Comparison of ENCODE assay signal across 15 cellular contexts in the genomic region with DNA sequence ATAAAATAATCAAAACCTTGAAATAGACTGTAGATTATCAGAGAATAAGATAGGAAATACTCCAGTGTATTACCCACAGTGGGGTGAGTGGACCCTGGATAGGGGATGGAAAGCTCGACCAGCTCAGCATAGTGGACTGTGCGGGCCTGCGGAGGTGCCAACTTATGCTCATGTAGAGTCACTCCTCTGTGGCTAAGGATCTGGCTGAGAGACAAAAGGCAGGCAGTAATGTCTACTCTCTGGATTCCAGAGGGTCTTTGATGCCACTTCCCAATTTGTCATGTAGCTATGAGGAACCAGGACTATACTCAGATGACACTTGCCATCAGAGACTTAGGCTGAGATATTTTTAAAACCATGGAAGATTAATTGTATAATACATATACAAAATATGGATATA.
A peak's percentile ranks its signal among the peaks of the same experiment; 100 is the strongest.
DNase-seq lines count a peak whose midpoint lies in the region; ATAC-seq and TF ChIP-seq lines count a peak whose summit lies in the region.
"Had no signal": no experiment of that assay in that cellular context is flagged by ENCODE, and none has a peak within 500 bp of the region (broad histone marks: within the 10 kb centered on the region; RNA-seq: fewer than 3 reads in every experiment).

No MANE protein-coding gene starts in this region.

- no peak for ATAC-seq in gastroesophageal sphincter
- no peak for ATAC-seq in psoas muscle
- ATAC-seq in HG02884 (IDR thresholded peaks at IDR 0.05; ENCODE audit: unreplicated experiment): no peak
- ATAC-seq: GM12878, HCT116 had no signal

- intact Hi-C loops in PC-9 (cut with micrococcal nuclease; ENCODE audit: unreplicated experiment) (no loop called here), psoas muscle (cut with DNase I) (loop anchor here in 1 of 2 donors (5.0 kb wide), 1 partner anchor 210 kb away; no protein-coding TSS in a partner anchor), thyroid gland (cut with DNase I) (no loop called here)

- peaks cover 35% of the 10 kb centered on the region for H3F3A ChIP-seq in PC-9 (ENCODE audit: insufficient read depth, low read depth)

- peaks cover 36% of the 10 kb centered on the region for H3K4me1 ChIP-seq in PC-9 (replicated peaks; ENCODE audit: insufficient read depth)
- peaks cover 0 to 79% (median 50%) of the 10 kb centered on the region in 3 donors for H3K4me1 ChIP-seq in gastroesophageal sphincter
- peaks cover 44% of the 10 kb centered on the region for H3K4me1 ChIP-seq in psoas muscle
- H3K4me1 ChIP-seq in thyroid gland: peaks cover 8 to 9% of the 10 kb centered on the region in 2 donors
- H3K4me1 ChIP-seq in neuronal stem cell (ENCODE audit: control insufficient read depth in 2 of 2, insufficient read depth in 1 of 2, low read depth in 1 of 2, low read length in 2 of 2): peaks cover 0 to 4% of the 10 kb centered on the region in 2 donors

- TF ChIP-seq EP300 in gastroesophageal sphincter (IDR thresholded peaks at IDR 0.05): no peak

- no peaks in the 10 kb centered on the region for H3K9me3 ChIP-seq in PC-9 (ENCODE audit: insufficient read depth, low read depth)
- H3K9me3 ChIP-seq in gastroesophageal sphincter: no peaks in the 10 kb centered on the region
- no peaks in the 10 kb centered on the region for H3K9me3 ChIP-seq in psoas muscle
- no peaks in the 10 kb centered on the region for H3K9me3 ChIP-seq in thyroid gland
- H3K9me3 ChIP-seq in neuronal stem cell (replicated peaks in 1 of 2; ENCODE audit: control insufficient read depth in 2 of 2, insufficient read depth in 1 of 2, low read depth in 1 of 2, low read length in 2 of 2): peaks cover 0 to 1% of the 10 kb centered on the region in 2 donors
- H3K9me3 ChIP-seq: BLaER1 had no signal

- H3K27me3 ChIP-seq in PC-9 (ENCODE audit: insufficient read depth, low read depth) (no peaks in the 10 kb centered on the region), gastroesophageal sphincter (no peaks in the 10 kb centered on the region), psoas muscle (ENCODE audit: insufficient read depth in 3 of 3, low read length in 2 of 3) (no peaks in the 10 kb centered on the region), thyroid gland (no peaks in the 10 kb centered on the region), neuronal stem cell (ENCODE audit: control insufficient read depth in 3 of 3, insufficient read depth in 3 of 3, low read depth in 1 of 3, low read length in 3 of 3) (peaks cover 0 to 2% (median 0%) of the 10 kb centered on the region in 3 experiments)
- H3K27me3 ChIP-seq: BLaER1 had no signal

- H3K23ac ChIP-seq in neuronal stem cell (ENCODE audit: low read depth, low read length, poor library complexity): no peak overlapping the region

- DNase-seq in PC-9 (no peak), psoas muscle (no peak), thyroid gland (no peak), neuronal stem cell (ENCODE audit: low spot score) (no peak)
- DNase-seq in stimulated activated naive CD4-positive, alpha-beta T cell treated with Interleukin-2 at 50 U/mL for 16 hours (lab: John Stamatoyannopoulos, UW): no peak
- DNase-seq: 8988T; AML-193; CD8-positive, alpha-beta memory T cell; DMS53; GM23248 had no signal

- no TSS peak for BruUV-seq in PC-9 (replicated peaks; lab: Mats Ljungman, UMichigan)

- no peak overlapping the region for H2BK5ac ChIP-seq in neuronal stem cell (ENCODE audit: low read length)

- no peak overlapping the region for H2BK15ac ChIP-seq in neuronal stem cell (ENCODE audit: low read length)

- H3K27ac ChIP-seq in PC-9 (peak overlapping the region; percentile 86; the same call in 1 of the 2 replicates), gastroesophageal sphincter (peak overlapping the region in 3 of 4 donors; percentile 55 to 96 (median 91)), psoas muscle (peak overlapping the region; percentile 93), thyroid gland (peak overlapping the region in 2 of 3 donors; percentile 44 to 82), neuronal stem cell (replicated peaks; ENCODE audit: low read length) (no peak overlapping the region)
- H3K27ac ChIP-seq: BLaER1 had no signal

- H2AFZ ChIP-seq in PC-9 (no peak overlapping the region), neuronal stem cell (ENCODE audit: low read length) (no peak overlapping the region)
- H2AFZ ChIP-seq: GM23248 had no signal

- TF ChIP-seq POLR2A in gastroesophageal sphincter (IDR thresholded peaks at IDR 0.05) (no peak), thyroid gland (IDR thresholded peaks at IDR 0.05) (no peak)

- H3K4ac ChIP-seq in neuronal stem cell (ENCODE audit: low read length): no peak overlapping the region

- no peak overlapping the region for H3K9ac ChIP-seq in neuronal stem cell (ENCODE audit: low read depth, low read length, poor library complexity)
- H3K9ac ChIP-seq: BLaER1, GM23248 had no signal

- POLR2A ChIA-PET in PC-9 (lab: Charles Lee; ENCODE audit: unreplicated experiment): no interaction called here

- no peak overlapping the region for H4K91ac ChIP-seq in neuronal stem cell (ENCODE audit: low read depth, low read length, poor library complexity)

- peaks cover 2% of the 10 kb centered on the region for H3K79me1 ChIP-seq in neuronal stem cell (ENCODE audit: low read depth, low read length)

- H2BK120ac ChIP-seq in neuronal stem cell (ENCODE audit: low read depth, low read length): no peak overlapping the region

- H3K36me3 ChIP-seq in PC-9 (ENCODE audit: low read depth) (0 out of 2 replicates have a peak, but pooled peaks cover 4% of the 10 kb centered on the region), gastroesophageal sphincter (peaks cover 0 to 26% of the 10 kb centered on the region in 2 donors), psoas muscle (ENCODE audit: insufficient read depth in 1 of 2, low read depth in 1 of 2) (peaks cover 0 to 12% of the 10 kb centered on the region in 2 donors), thyroid gland (peaks cover 9 to 14% of the 10 kb centered on the region in 2 donors), neuronal stem cell (replicated peaks in 1 of 2; ENCODE audit: control insufficient read depth in 2 of 2, insufficient read depth in 2 of 2, low read length in 2 of 2) (peaks cover 9 to 17% of the 10 kb centered on the region in 2 donors)

- CTCF ChIA-PET in PC-9 (lab: Charles Lee): interaction anchor here (0.6 kb wide), 1 partner anchor 143 kb away, joined by 3 read pairs; no protein-coding TSS in a partner anchor

- no peak overlapping the region for H4K8ac ChIP-seq in neuronal stem cell (ENCODE audit: low read depth, low read length)

- H2BK12ac ChIP-seq in neuronal stem cell (ENCODE audit: low read length): no peak overlapping the region

- WGBS in gastroesophageal sphincter (ENCODE audit: low coverage in 1 of 2), 2 donors: 90 to 100% methylated on average over 1 to 3 of the region's 3 CpGs
- 88 to 100% (median 90%) methylated on average over 3 of the region's 3 CpGs for WGBS in psoas muscle, 3 donors
- 88 to 89% methylated on average over 3 of the region's 3 CpGs for WGBS in thyroid gland, 2 donors
- no CpG with 5 or more reads among the region's 3 CpGs for WGBS in neuronal stem cell (ENCODE audit: extremely low coverage in 2 of 2, insufficient read length in 2 of 2, insufficient replicate concordance in 1 of 2), 2 donors

- no peak for TF ChIP-seq CTCF in PC-9 (conservative IDR thresholded peaks at IDR 0.05)
- no peak for TF ChIP-seq CTCF in gastroesophageal sphincter (IDR thresholded peaks at IDR 0.05)
- no peak for TF ChIP-seq CTCF in psoas muscle (IDR thresholded peaks at IDR 0.05)
- TF ChIP-seq CTCF in thyroid gland (IDR thresholded peaks at IDR 0.05): no peak

- H2AK5ac ChIP-seq in neuronal stem cell (ENCODE audit: low read depth, low read length): no peak overlapping the region

- H3K14ac ChIP-seq in neuronal stem cell (ENCODE audit: low read length): no peak overlapping the region

- H3K9me2 ChIP-seq in PC-9 (ENCODE audit: insufficient read depth): no peaks in the 10 kb centered on the region

- H3K79me2 ChIP-seq in PC-9 (ENCODE audit: low read depth): no peaks in the 10 kb centered on the region

- H3K4me2 ChIP-seq in PC-9 (no peak overlapping the region), neuronal stem cell (ENCODE audit: insufficient read depth, low read length, poor library complexity, severe bottlenecking) (no peak overlapping the region)
- H3K4me2 ChIP-seq: BLaER1 had no signal

- no peak overlapping the region for H3K4me3 ChIP-seq in PC-9
- H3K4me3 ChIP-seq in gastroesophageal sphincter: no peak overlapping the region
- no peak overlapping the region for H3K4me3 ChIP-seq in psoas muscle
- no peak overlapping the region for H3K4me3 ChIP-seq in thyroid gland (replicated peaks in 1 of 3)
- H3K4me3 ChIP-seq in neuronal stem cell (ENCODE audit: low read length in 2 of 2): no peak overlapping the region
- H3K4me3 ChIP-seq: BLaER1, GM12878, GM23248 had no signal

- no peaks in the 10 kb centered on the region for H4K20me1 ChIP-seq in PC-9 (ENCODE audit: insufficient read depth)

- no peak overlapping the region for H3K18ac ChIP-seq in neuronal stem cell (ENCODE audit: low read length)
